11 cellular contexts compared by ENCODE assay signal in the genomic region with DNA sequence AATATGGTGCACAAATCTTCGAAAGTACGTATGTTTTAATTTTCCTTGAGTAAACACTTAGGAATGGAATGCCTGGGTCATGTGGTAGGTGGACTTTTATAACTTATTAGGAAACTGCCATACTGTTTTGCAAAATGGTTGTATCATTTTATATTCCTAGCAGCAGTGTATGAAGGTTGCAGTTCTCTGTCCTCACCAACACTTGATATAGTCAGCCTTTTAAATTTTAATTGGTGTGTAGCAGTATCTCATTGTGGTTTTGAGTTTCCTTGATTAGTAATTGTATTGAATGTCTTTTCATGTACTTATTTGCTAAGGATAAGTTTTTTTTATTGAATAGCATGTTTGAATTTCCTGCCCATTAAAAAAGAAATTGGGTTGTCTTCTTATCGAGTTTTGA. TPM values are rescaled to one million over a fixed set of nuclear protein-coding genes. Genes with fewer than 3 reads are reported as not detected.
A peak's percentile ranks its signal among the peaks of the same experiment; 100 is the strongest.
DNase-seq lines count a peak whose midpoint lies in the region; ATAC-seq and TF ChIP-seq lines count a peak whose summit lies in the region.
"Had no signal": no experiment of that assay in that cellular context is flagged by ENCODE, and none has a peak within 500 bp of the region (broad histone marks: within the 10 kb centered on the region; RNA-seq: fewer than 3 reads in every experiment).

No MANE protein-coding gene starts in this region.

- 83% methylated on average over 2 of the region's 3 CpGs for WGBS in mammary epithelial cell (ENCODE audit: low coverage, missing lambda C conversion rate)
- 75 to 77% methylated on average over 3 of the region's 3 CpGs for WGBS in esophagus squamous epithelium, 2 donors

- H3K27ac Mint-ChIP-seq in activated T-cell treated with anti-CD3 and anti-CD28 coated beads, Interleukin-2, amount 50 U/mL, for 72 hours = peak overlapping the region; percentile 93
- peak overlapping the region; percentile 89 for H3K27ac Mint-ChIP-seq in stimulated activated effector memory CD8-positive, alpha-beta T cell treated with anti-CD3 and anti-CD28 coated beads, Interleukin-12 subunit alpha, Interleukin-12 subunit beta, amount 100 ng/mL, for 72 hours

- POLR2A ChIA-PET in PC-3 (lab: Charles Lee; ENCODE audit: unreplicated experiment) = no interaction called here

- H3K4me1 ChIP-seq in PC-3 (ENCODE audit: insufficient read depth, low read length) (peaks cover 31% of the 10 kb centered on the region), mammary epithelial cell (ENCODE audit: insufficient read depth, low read length) (peaks cover 7% of the 10 kb centered on the region), esophagus squamous epithelium (peaks cover 7 to 42% (median 11%) of the 10 kb centered on the region in 3 donors)

- TF ChIP-seq POLR2A in esophagus squamous epithelium (IDR thresholded peaks at IDR 0.05) = no peak

- H3K4me2 ChIP-seq in PC-3 (ENCODE audit: low read length) (peak overlapping the region; percentile 86), mammary epithelial cell (ENCODE audit: insufficient read depth, low read depth, low read length) (peak overlapping the region; percentile 97)

- no peaks in the 10 kb centered on the region for H3K9me2 ChIP-seq in PC-3 (replicated peaks; ENCODE audit: low read length)

- TF ChIP-seq CTCF in PC-3 (conservative IDR thresholded peaks at IDR 0.05; ENCODE audit: low read depth, low read length) (no peak), mammary epithelial cell (conservative IDR thresholded peaks at IDR 0.05 in 1 of 2, IDR thresholded peaks at IDR 0.05 in 1 of 2; ENCODE audit: extremely low read depth in 1 of 2, insufficient read depth in 1 of 2, low read depth in 1 of 2, low read length in 2 of 2) (no peak), esophagus squamous epithelium (IDR thresholded peaks at IDR 0.05) (no peak)

- intact Hi-C loops in PC-3 (cut with micrococcal nuclease) (no loop called here), mammary epithelial cell (cut with micrococcal nuclease) (no loop called here), esophagus squamous epithelium (cut with DNase I) (no loop called here)

- H3K36me3 Mint-ChIP-seq in activated T-cell treated with anti-CD3 and anti-CD28 coated beads, Interleukin-2, amount 50 U/mL, for 72 hours (ENCODE audit: insufficient read depth in 2 of 2) = no peaks in the 10 kb centered on the region
- peaks cover 17% of the 10 kb centered on the region for H3K36me3 Mint-ChIP-seq in stimulated activated effector memory CD8-positive, alpha-beta T cell treated with anti-CD3 and anti-CD28 coated beads, Interleukin-12 subunit alpha, Interleukin-12 subunit beta, amount 100 ng/mL, for 72 hours

- dilution Hi-C loops in mammary epithelial cell (cut with HindIII; ENCODE audit: low sequenced_read_pairs) = no loop called here

- H3K79me2 ChIP-seq in PC-3 (ENCODE audit: low read length) = peaks cover 41% of the 10 kb centered on the region
- H3K79me2 ChIP-seq in mammary epithelial cell (ENCODE audit: insufficient read depth, low read length) = no peaks in the 10 kb centered on the region

- H3K27me3 Mint-ChIP-seq in activated T-cell treated with anti-CD3 and anti-CD28 coated beads, Interleukin-2, amount 50 U/mL, for 72 hours (ENCODE audit: low read depth) = no peaks in the 10 kb centered on the region

- no peaks in the 10 kb centered on the region for H3K27me3 ChIP-seq in PC-3 (ENCODE audit: low read length)
- H3K27me3 ChIP-seq in mammary epithelial cell (ENCODE audit: insufficient read depth, low read length) = no peaks in the 10 kb centered on the region
- no peaks in the 10 kb centered on the region for H3K27me3 ChIP-seq in esophagus squamous epithelium
- H3K27me3 ChIP-seq: colonic mucosa had no signal

- no peak overlapping the region for H3K9ac ChIP-seq in PC-3 (ENCODE audit: low read length)
- H3K9ac ChIP-seq in mammary epithelial cell (ENCODE audit: insufficient read depth, low read length) = no peak overlapping the region

- peaks cover 33% of the 10 kb centered on the region for H3K4me1 Mint-ChIP-seq in activated T-cell treated with anti-CD3 and anti-CD28 coated beads, Interleukin-2, amount 50 U/mL, for 72 hours (ENCODE audit: low read depth)
- H3K4me1 Mint-ChIP-seq in stimulated activated effector memory CD8-positive, alpha-beta T cell treated with anti-CD3 and anti-CD28 coated beads, Interleukin-12 subunit alpha, Interleukin-12 subunit beta, amount 100 ng/mL, for 72 hours = peaks cover 25% of the 10 kb centered on the region

- no peaks in the 10 kb centered on the region for H3F3A ChIP-seq in PC-3 (ENCODE audit: low read length, unreplicated experiment)

- peaks cover 13% of the 10 kb centered on the region for H3K36me3 ChIP-seq in PC-3 (ENCODE audit: low read depth, low read length)
- no peaks in the 10 kb centered on the region for H3K36me3 ChIP-seq in mammary epithelial cell (ENCODE audit: insufficient read depth, low read length)
- peaks cover 0 to 12% (median 0%) of the 10 kb centered on the region in 3 donors for H3K36me3 ChIP-seq in esophagus squamous epithelium

- ATAC-seq in activated T-cell treated with anti-CD3 and anti-CD28 coated beads, Interleukin-2, amount 50 U/mL, for 72 hours (replicated peaks in 1 of 2) = no peak
- ATAC-seq in PC-3 (no peak), left lobe of liver (no peak)
- no peak for ATAC-seq in stimulated activated effector memory CD8-positive, alpha-beta T cell treated with anti-CD3 and anti-CD28 coated beads, Interleukin-12 subunit alpha, Interleukin-12 subunit beta, amount 100 ng/mL, for 72 hours

- no peak for DNase-seq in activated T-cell treated with anti-CD3 and anti-CD28 coated beads, Interleukin-2, amount 50 U/mL, for 72 hours
- DNase-seq in activated T-cell treated with anti-CD3 and anti-CD28 coated beads for 4 hours (no peak), PC-3 (peak; percentile 38), mammary epithelial cell (no peak), esophagus squamous epithelium (lab: John Stamatoyannopoulos, UW) (no peak), left lobe of liver (ENCODE audit: low spot score) (no peak), NCI-H446 (lab: John Stamatoyannopoulos, UW) (no peak)
- DNase-seq in stimulated activated effector memory CD8-positive, alpha-beta T cell treated with anti-CD3 and anti-CD28 coated beads, Interleukin-12 subunit alpha, Interleukin-12 subunit beta, amount 100 ng/mL, for 72 hours (ENCODE audit: low spot score in 2 of 2) = no peak
- DNase-seq: activated CD8-positive, alpha-beta memory T cell treated with anti-CD3 and anti-CD28 coated beads, Interleukin-2, amount 50 U/mL, for 4 hours; colonic mucosa; GOT3 had no signal

- in situ Hi-C loops in mammary epithelial cell (cut with MboI; ENCODE audit: low sequenced_read_pairs in 2 of 2) = loop anchor here in 1 of 2 donors (10.0 kb wide), 1 partner anchor 344 kb away; no protein-coding TSS in a partner anchor

- H3K9me3 Mint-ChIP-seq in activated T-cell treated with anti-CD3 and anti-CD28 coated beads, Interleukin-2, amount 50 U/mL, for 72 hours = no peaks in the 10 kb centered on the region
- H3K9me3 Mint-ChIP-seq in stimulated activated effector memory CD8-positive, alpha-beta T cell treated with anti-CD3 and anti-CD28 coated beads, Interleukin-12 subunit alpha, Interleukin-12 subunit beta, amount 100 ng/mL, for 72 hours = no peaks in the 10 kb centered on the region

- no peak overlapping the region for H3K27ac ChIP-seq in PC-3 (ENCODE audit: low read length)
- no peak overlapping the region for H3K27ac ChIP-seq in mammary epithelial cell (ENCODE audit: insufficient read depth, low read depth, low read length)
- no peak overlapping the region for H3K27ac ChIP-seq in esophagus squamous epithelium

- H3K4me3 ChIP-seq in PC-3 (ENCODE audit: low read length) = peak overlapping the region; percentile 86
- no peak overlapping the region for H3K4me3 ChIP-seq in mammary epithelial cell (replicated peaks in 1 of 3; ENCODE audit: insufficient read depth in 1 of 3, low read depth in 2 of 3, low read length in 3 of 3)
- H3K4me3 ChIP-seq in esophagus squamous epithelium = no peak overlapping the region

- H3K9me3 ChIP-seq in PC-3 (ENCODE audit: low read length) = no peaks in the 10 kb centered on the region
- no peaks in the 10 kb centered on the region for H3K9me3 ChIP-seq in mammary epithelial cell (replicated peaks; ENCODE audit: insufficient read depth, low read length)
- H3K9me3 ChIP-seq in esophagus squamous epithelium = no peaks in the 10 kb centered on the region
- H3K9me3 ChIP-seq: colonic mucosa had no signal

- H4K20me1 ChIP-seq in PC-3 (ENCODE audit: low read length) = peaks cover 5% of the 10 kb centered on the region; the same call in 1 of the 2 replicates
- no peaks in the 10 kb centered on the region for H4K20me1 ChIP-seq in mammary epithelial cell (ENCODE audit: insufficient read depth, low read length)

- H2AFZ ChIP-seq in PC-3 (ENCODE audit: low read length) (peak overlapping the region; percentile 94), mammary epithelial cell (ENCODE audit: low read depth, low read length) (no peak overlapping the region)

- H3K4me3 Mint-ChIP-seq in activated T-cell treated with anti-CD3 and anti-CD28 coated beads, Interleukin-2, amount 50 U/mL, for 72 hours = peak overlapping the region; percentile 87 to 89
- peak overlapping the region; percentile 76 for H3K4me3 Mint-ChIP-seq in stimulated activated effector memory CD8-positive, alpha-beta T cell treated with anti-CD3 and anti-CD28 coated beads, Interleukin-12 subunit alpha, Interleukin-12 subunit beta, amount 100 ng/mL, for 72 hours

- CTCF ChIA-PET in PC-3 (lab: Charles Lee) = no interaction called here
- CTCF ChIA-PET in mammary epithelial cell (lab: Charles Lee; ENCODE audit: low non-redundant PET) = no interaction called here

- BruUV-seq in PC-3 (replicated peaks; lab: Mats Ljungman, UMichigan) (no TSS peak), mammary epithelial cell (replicated peaks; lab: Mats Ljungman, UMichigan) (no TSS peak)

RNA-seq across cellular contexts. Expression of gene PCBD1, which starts 0.9 kb away (rescaled TPM):
- 10 to 100 TPM; 40.3 to 49.1 TPM for total RNA-seq in activated T-cell treated with anti-CD3 and anti-CD28 coated beads, Interleukin-2, amount 50 U/mL, for 72 hours
- total RNA-seq in PC-3 (2014; rRNA removed) (277 and 283 TPM in 2 replicates), mammary epithelial cell (10 to 100 TPM; 16.5 to 34.4 TPM), esophagus squamous epithelium (10 to 100 TPM; 26.2 to 56.3 (median 41.5) TPM), left lobe of liver (239 TPM)
- polyA plus RNA-seq in mammary epithelial cell = 35.9 TPM
- polyA minus RNA-seq in mammary epithelial cell = 17.8 TPM
